Comparison of ENCODE assay signal across 8 cellular contexts in the genomic region with DNA sequence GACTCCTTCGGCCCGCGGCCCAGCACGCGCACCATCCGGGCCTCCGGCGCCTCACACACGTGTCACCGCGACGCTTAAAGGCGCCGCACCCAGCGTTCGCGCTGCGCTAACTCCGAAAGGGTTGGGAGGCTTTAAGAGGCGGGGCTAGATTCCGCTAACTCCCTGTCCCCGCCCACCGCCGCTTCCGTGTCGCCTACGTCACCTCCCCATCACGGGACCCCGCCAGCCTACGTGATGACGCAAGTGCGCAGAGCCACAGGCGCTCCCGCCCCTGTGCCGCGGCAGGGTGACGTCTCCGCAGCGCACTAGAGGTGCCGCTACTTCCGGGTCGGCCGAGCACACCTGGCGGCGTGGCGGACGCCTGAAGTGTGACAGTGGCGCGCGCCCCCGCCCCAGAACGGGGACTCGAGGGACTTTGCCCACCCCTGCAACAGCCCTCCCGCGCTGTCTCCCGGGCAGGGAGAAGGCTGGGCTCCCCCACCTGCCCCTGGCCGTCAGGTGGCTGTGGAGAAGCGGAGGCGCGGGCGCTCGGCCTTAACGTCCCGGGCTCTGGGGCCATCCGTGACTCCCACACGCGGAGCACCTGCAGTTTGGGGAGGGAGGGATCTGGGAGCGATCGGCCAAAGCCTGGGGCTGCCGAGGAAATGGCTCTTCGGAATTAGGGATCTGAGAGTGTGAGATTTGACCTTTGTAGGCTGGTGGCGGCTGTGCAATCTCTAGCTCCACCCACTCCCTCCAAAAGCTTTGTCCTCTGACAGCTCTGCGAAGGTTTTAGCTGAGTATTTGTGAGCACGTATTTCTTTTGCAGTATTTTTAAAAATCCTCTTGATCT. TPM values are rescaled to one million over a fixed set of nuclear protein-coding genes. Genes with fewer than 3 reads are reported as not detected.
DNase-seq lines count a peak whose midpoint lies in the region; ATAC-seq and TF ChIP-seq lines count a peak whose summit lies in the region.

USP36 (minus strand) TSS at position 35 of the 832 bp plus-strand sequence. CDS start 4,451 bp downstream, outside the sequence.

- no peak for TF ChIP-seq RAD21 in SK-N-SH (IDR thresholded peaks at IDR 0.05; ENCODE audit: low read length)

- H3K79me2 ChIP-seq in SK-N-SH (ENCODE audit: insufficient read depth), result peaks cover 46% of the 10 kb centered on the region

- H3K4me1 ChIP-seq in SK-N-SH (ENCODE audit: control insufficient read depth in 1 of 2, insufficient read depth in 2 of 2, low read depth in 1 of 2, low read length in 1 of 2), result peaks cover 14 to 26% of the 10 kb centered on the region in 2 experiments; a peak in 3 of 4 replicates
- H3K4me1 ChIP-seq in suprapubic skin, result peaks cover 34% of the 10 kb centered on the region

- DNase-seq in GM04504 (ENCODE audit: low read depth) (peak; percentile 97), NCI-H1048 (lab: John Stamatoyannopoulos, UW) (peak; percentile 96), SK-N-SH (peak; percentile 100), germinal center (ENCODE audit: low spot score) (peak; percentile 98), nucleus accumbens (lab: John Stamatoyannopoulos, UW) (peak; percentile 90 to 100 (median 99)), suprapubic skin (ENCODE audit: low spot score in 2 of 2) (peak; percentile 100)
- peak; percentile 100 for DNase-seq in activated naive CD4-positive, alpha-beta T cell treated with anti-CD3 and anti-CD28 coated beads, Interleukin-2, amount 50 U/mL, for 16 hours

- TF ChIP-seq CTCF in SK-N-SH (IDR thresholded peaks at IDR 0.05) (no peak), suprapubic skin (IDR thresholded peaks at IDR 0.05) (peak in 1 of 2 donors; percentile 9)

- H3K36me3 ChIP-seq in SK-N-SH (replicated peaks in 1 of 2; ENCODE audit: control insufficient read depth in 1 of 2, insufficient read depth in 2 of 2, low read length in 1 of 2) (peaks cover 15 to 22% of the 10 kb centered on the region in 2 experiments), suprapubic skin (peaks cover 19% of the 10 kb centered on the region)

- no peaks in the 10 kb centered on the region for H3F3A ChIP-seq in SK-N-SH (replicated peaks; ENCODE audit: insufficient read depth)

- H2AFZ ChIP-seq in SK-N-SH (ENCODE audit: low read depth), result peak within 1 kb of the TSS; percentile 93

- POLR2A ChIA-PET in SK-N-SH (lab: Yijun Ruan, JAX), result interaction anchor here (0.7 kb wide), 1 partner anchor 124 kb away, joined by 3 read pairs; no protein-coding TSS in a partner anchor

- CTCF ChIA-PET in SK-N-SH (lab: Yijun Ruan, JAX), result interaction anchor here (1.0 to 4.6 kb wide), 5 partner anchors 18 to 133 kb away, joined by 3 to 25 read pairs (median 4); no protein-coding TSS in a partner anchor

- H3K9ac ChIP-seq in SK-N-SH, result peak within 1 kb of the TSS; percentile 94

- TF ChIP-seq POLR2A in suprapubic skin (IDR thresholded peaks at IDR 0.05), result peak; percentile 72 to 85

- no peaks in the 10 kb centered on the region for H3K27me3 ChIP-seq in SK-N-SH (ENCODE audit: insufficient read depth)
- no peaks in the 10 kb centered on the region for H3K27me3 ChIP-seq in suprapubic skin

- no peaks in the 10 kb centered on the region for H3K9me3 ChIP-seq in SK-N-SH
- H3K9me3 ChIP-seq in suprapubic skin, result no peaks in the 10 kb centered on the region

- 1% methylated on average over 38 of the region's 74 CpGs for WGBS in SK-N-SH (ENCODE audit: low lambda C conversion rate)
- 0% methylated on average over 25 of the region's 74 CpGs for WGBS in suprapubic skin

- H3K9me2 ChIP-seq in SK-N-SH, result no peaks in the 10 kb centered on the region

- H3K27ac ChIP-seq in SK-N-SH (ENCODE audit: low read depth in 2 of 2, low read length in 1 of 2) (peak within 1 kb of the TSS; percentile 79 to 90), suprapubic skin (peak within 1 kb of the TSS; percentile 98)

- H3K4me2 ChIP-seq in SK-N-SH, result peak within 1 kb of the TSS; percentile 92

- peak; percentile 88 for ATAC-seq in HG02571 (IDR thresholded peaks at IDR 0.05; ENCODE audit: unreplicated experiment)

- peaks cover 27% of the 10 kb centered on the region for H4K20me1 ChIP-seq in SK-N-SH (ENCODE audit: insufficient read depth)

- no peak; a peak in 1 of 4 replicates for TF ChIP-seq EP300 in SK-N-SH (IDR thresholded peaks at IDR 0.05; ENCODE audit: borderline replicate concordance in 1 of 2, low read depth in 1 of 2, low read length in 1 of 2)
- peak; percentile 96 for TF ChIP-seq EP300 in suprapubic skin (IDR thresholded peaks at IDR 0.05)

- H3K4me3 ChIP-seq in SK-N-SH (ENCODE audit: low read depth in 2 of 2, low read length in 1 of 2), result peak within 1 kb of the TSS; percentile 75 to 84
- H3K4me3 ChIP-seq in suprapubic skin, result peak within 1 kb of the TSS; percentile 81

TF ChIP-seq in SK-N-SH, 30 proteins besides CTCF, POLR2A, EP300 and RAD21 (continues in another document):
- TF ChIP-seq FOSL2 (IDR thresholded peaks at IDR 0.05; ENCODE audit: borderline replicate concordance, low read depth), result no peak
- peak; percentile 63 for TF ChIP-seq GABPA (IDR thresholded peaks at IDR 0.05; ENCODE audit: low read depth)
- TF ChIP-seq IRF3 (IDR thresholded peaks at IDR 0.05; ENCODE audit: low read depth, low read length), result no peak
- TF ChIP-seq NRF1 (IDR thresholded peaks at IDR 0.05; ENCODE audit: low read depth, low read length), result peak; percentile 66
- TF ChIP-seq USF2 (IDR thresholded peaks at IDR 0.05; ENCODE audit: borderline replicate concordance, low read depth, low read length), result peak; percentile 60
- TF ChIP-seq, protein P1, sequence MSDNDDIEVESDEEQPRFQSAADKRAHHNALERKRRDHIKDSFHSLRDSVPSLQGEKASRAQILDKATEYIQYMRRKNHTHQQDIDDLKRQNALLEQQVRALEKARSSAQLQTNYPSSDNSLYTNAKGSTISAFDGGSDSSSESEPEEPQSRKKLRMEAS (IDR thresholded peaks at IDR 0.05; ENCODE audit: low read depth), result peak; percentile 100
- TF ChIP-seq TCF12 (IDR thresholded peaks at IDR 0.05), result peak; percentile 29; the same call in 1 of the 2 replicates
- TF ChIP-seq GATA2 (CRISPR knock-in tag; IDR thresholded peaks at IDR 0.05), result no peak
- TF ChIP-seq SIN3A (IDR thresholded peaks at IDR 0.05; ENCODE audit: borderline replicate concordance, low read depth, low read length), result peak; percentile 83; the same call in 1 of the 2 replicates
- TF ChIP-seq EZH2phosphoT487 (IDR thresholded peaks at IDR 0.05; ENCODE audit: borderline replicate concordance, low read depth), result no peak
- TF ChIP-seq FOXJ3 (CRISPR knock-in tag; IDR thresholded peaks at IDR 0.05), result no peak
- no peak for TF ChIP-seq NFIC (IDR thresholded peaks at IDR 0.05; ENCODE audit: borderline replicate concordance)
- TF ChIP-seq, protein P2, sequence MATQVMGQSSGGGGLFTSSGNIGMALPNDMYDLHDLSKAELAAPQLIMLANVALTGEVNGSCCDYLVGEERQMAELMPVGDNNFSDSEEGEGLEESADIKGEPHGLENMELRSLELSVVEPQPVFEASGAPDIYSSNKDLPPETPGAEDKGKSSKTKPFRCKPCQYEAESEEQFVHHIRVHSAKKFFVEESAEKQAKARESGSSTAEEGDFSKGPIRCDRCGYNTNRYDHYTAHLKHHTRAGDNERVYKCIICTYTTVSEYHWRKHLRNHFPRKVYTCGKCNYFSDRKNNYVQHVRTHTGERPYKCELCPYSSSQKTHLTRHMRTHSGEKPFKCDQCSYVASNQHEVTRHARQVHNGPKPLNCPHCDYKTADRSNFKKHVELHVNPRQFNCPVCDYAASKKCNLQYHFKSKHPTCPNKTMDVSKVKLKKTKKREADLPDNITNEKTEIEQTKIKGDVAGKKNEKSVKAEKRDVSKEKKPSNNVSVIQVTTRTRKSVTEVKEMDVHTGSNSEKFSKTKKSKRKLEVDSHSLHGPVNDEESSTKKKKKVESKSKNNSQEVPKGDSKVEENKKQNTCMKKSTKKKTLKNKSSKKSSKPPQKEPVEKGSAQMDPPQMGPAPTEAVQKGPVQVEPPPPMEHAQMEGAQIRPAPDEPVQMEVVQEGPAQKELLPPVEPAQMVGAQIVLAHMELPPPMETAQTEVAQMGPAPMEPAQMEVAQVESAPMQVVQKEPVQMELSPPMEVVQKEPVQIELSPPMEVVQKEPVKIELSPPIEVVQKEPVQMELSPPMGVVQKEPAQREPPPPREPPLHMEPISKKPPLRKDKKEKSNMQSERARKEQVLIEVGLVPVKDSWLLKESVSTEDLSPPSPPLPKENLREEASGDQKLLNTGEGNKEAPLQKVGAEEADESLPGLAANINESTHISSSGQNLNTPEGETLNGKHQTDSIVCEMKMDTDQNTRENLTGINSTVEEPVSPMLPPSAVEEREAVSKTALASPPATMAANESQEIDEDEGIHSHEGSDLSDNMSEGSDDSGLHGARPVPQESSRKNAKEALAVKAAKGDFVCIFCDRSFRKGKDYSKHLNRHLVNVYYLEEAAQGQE (IDR thresholded peaks at IDR 0.05; ENCODE audit: low read depth, low read length), result peak; percentile 2; the same call in 1 of the 2 replicates
- peak; percentile 99 for TF ChIP-seq MXI1 (IDR thresholded peaks at IDR 0.05; ENCODE audit: low read depth, low read length)
- peak; percentile 78 for TF ChIP-seq TAF1 (IDR thresholded peaks at IDR 0.05; ENCODE audit: borderline replicate concordance, low read depth, low read length)
- TF ChIP-seq RCOR1 (IDR thresholded peaks at IDR 0.05; ENCODE audit: low read length), result 0 out of 2 replicates have a peak, but pooled peaks have one; percentile 30
- TF ChIP-seq FOXM1 (IDR thresholded peaks at IDR 0.05; ENCODE audit: low read depth), result no peak
- TF ChIP-seq ELF1 (IDR thresholded peaks at IDR 0.05), result peak; percentile 100

RNA-seq across cellular contexts. Expression of gene USP36, which starts in this region (rescaled TPM):
- 34.6 and 41.2 TPM in 2 replicates for polyA plus RNA-seq in SK-N-SH (2012; rRNA removed)
- polyA plus RNA-seq in SK-N-SH (2012; cell fraction: cytosol; rRNA removed), result 22.5 and 26.9 TPM in 2 replicates
- polyA plus RNA-seq in SK-N-SH (2012; cell fraction: nucleus; rRNA removed), result 163 and 178 TPM in 2 replicates
- total RNA-seq in suprapubic skin, result 100 to 1,000 TPM in 1 of 4 donors, 10 to 100 TPM in 3; 60.1 to 118 (median 74.4) TPM

Comparison
In these comparisons a context has a peak if more than half of its experiments do, and no peak if none do; other contexts are left out.
1. Peak in every context shown above with its lines: DNase-seq, ATAC-seq, H3K4me3 ChIP-seq and H3K27ac ChIP-seq.